In the genomic region with DNA sequence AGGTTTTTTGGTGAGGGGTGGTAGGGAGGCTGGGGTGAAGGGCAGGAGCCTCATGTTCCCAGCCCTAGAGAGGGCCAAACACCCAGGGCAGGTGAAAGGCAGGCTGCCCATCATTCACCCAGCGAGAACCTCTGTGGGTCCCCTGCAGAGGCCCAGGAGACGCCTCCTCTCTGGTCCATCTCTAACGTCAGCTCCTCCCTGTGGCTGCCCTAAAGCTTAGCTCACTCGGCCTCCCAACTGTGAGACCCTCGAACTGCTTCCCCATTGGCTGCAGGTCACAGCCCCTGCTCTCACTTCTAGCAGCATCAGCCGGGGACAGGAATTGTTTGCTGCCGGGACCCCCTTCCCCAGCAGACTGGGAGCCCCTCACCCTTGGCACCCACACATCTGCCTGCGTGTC, we compare ENCODE assay signal across 1 cellular context.
TF ChIP-seq lines count a peak whose summit lies in the region.

No MANE protein-coding gene starts in this region.

TF ChIP-seq in HEK293, 187 proteins besides CTCF, POLR2A, EP300 and RAD21 (continued from another document):
- TF ChIP-seq, protein P1, sequence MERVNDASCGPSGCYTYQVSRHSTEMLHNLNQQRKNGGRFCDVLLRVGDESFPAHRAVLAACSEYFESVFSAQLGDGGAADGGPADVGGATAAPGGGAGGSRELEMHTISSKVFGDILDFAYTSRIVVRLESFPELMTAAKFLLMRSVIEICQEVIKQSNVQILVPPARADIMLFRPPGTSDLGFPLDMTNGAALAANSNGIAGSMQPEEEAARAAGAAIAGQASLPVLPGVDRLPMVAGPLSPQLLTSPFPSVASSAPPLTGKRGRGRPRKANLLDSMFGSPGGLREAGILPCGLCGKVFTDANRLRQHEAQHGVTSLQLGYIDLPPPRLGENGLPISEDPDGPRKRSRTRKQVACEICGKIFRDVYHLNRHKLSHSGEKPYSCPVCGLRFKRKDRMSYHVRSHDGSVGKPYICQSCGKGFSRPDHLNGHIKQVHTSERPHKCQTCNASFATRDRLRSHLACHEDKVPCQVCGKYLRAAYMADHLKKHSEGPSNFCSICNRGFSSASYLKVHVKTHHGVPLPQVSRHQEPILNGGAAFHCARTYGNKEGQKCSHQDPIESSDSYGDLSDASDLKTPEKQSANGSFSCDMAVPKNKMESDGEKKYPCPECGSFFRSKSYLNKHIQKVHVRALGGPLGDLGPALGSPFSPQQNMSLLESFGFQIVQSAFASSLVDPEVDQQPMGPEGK (tag by site-specific recombination; IDR thresholded peaks at IDR 0.05): no peak
- TF ChIP-seq REPIN1 (tag by site-specific recombination; IDR thresholded peaks at IDR 0.05; ENCODE audit: low read depth): no peak
- 0 out of 2 replicates have a peak, but pooled peaks have one; percentile 28 for TF ChIP-seq GLIS1 (tag by site-specific recombination; IDR thresholded peaks at IDR 0.05)
TF ChIP-seq in HEK293: peak in this region for 1.
